Comparison of ENCODE assay signal across 8 cellular contexts in the genomic region with DNA sequence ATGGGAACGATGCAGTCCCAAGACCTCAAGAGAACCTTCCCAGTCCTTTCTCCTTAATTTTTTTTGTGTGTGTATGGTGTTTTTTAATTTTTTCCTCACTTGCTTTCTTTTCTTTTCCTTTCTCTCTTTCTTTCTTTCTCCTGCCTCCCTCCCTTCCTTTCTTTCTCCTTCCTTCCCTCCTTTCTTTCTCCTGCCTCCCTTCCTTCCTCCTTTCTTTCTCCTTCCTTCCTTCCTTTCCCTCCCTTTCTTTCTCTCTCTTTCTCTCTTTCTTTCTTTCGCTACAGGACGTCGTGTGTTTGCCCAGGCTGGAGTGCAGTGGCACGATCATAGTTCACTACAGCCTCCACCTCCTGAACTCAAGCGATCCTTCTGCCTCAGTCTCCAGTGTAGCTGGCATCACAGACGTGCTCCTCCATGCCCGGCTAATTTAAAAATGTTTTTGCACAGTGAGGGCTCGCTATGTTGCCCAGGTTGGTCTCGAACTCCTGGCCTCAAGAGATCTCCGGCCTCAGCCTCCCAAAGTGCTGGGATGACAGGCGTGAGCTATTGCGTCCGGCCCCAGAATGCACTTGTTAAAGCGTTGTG. TPM values are rescaled to one million over a fixed set of nuclear protein-coding genes. Genes with fewer than 3 reads are reported as not detected.
A peak's percentile ranks its signal among the peaks of the same experiment; 100 is the strongest.
DNase-seq lines count a peak whose midpoint lies in the region; ATAC-seq and TF ChIP-seq lines count a peak whose summit lies in the region.

No MANE protein-coding gene starts in this region.

- ATAC-seq in GM19455 (IDR thresholded peaks at IDR 0.05; ENCODE audit: unreplicated experiment) (no peak), left colon (no peak)

- intact Hi-C loops in Calu3 (cut with micrococcal nuclease; ENCODE audit: unreplicated experiment), result loop anchor here (1.0 kb wide), 1 partner anchor 322 kb away; no protein-coding TSS in a partner anchor
- intact Hi-C loops in left colon (cut with DNase I, micrococcal nuclease), result no loop called here

- peaks cover 5% of the 10 kb centered on the region for H3K36me3 Mint-ChIP-seq in Calu3 (ENCODE audit: insufficient read depth, unreplicated experiment)
- peaks cover 2% of the 10 kb centered on the region for H3K36me3 Mint-ChIP-seq in progenitor cell of endocrine pancreas (ENCODE audit: insufficient read depth)

- CTCF ChIA-PET in Calu3 (lab: Charles Lee), result interaction anchor here (0.6 to 0.8 kb wide), 3 partner anchors 70 to 322 kb away, joined by 3 to 6 read pairs (median 3); no protein-coding TSS in a partner anchor
- CTCF ChIA-PET in RWPE1 (lab: Yijun Ruan, JAX), result interaction anchor here (0.5 to 0.9 kb wide), 9 partner anchors 17 to 424 kb away, joined by 3 to 6 read pairs (median 4); no protein-coding TSS in a partner anchor

- no peak for TF ChIP-seq CTCF in Calu3 (IDR thresholded peaks at IDR 0.05; ENCODE audit: unreplicated experiment)
- TF ChIP-seq CTCF in RWPE1 (conservative IDR thresholded peaks at IDR 0.05; ENCODE audit: low read depth), result no peak
- no peak for TF ChIP-seq CTCF in epithelial cell of proximal tubule (conservative IDR thresholded peaks at IDR 0.05; ENCODE audit: low read depth, low read length)
- no peak for TF ChIP-seq CTCF in progenitor cell of endocrine pancreas (IDR thresholded peaks at IDR 0.05; ENCODE audit: unreplicated experiment)

- DNase-seq in Calu3 (no peak), RWPE1 (ENCODE audit: low spot score) (no peak), epithelial cell of proximal tubule (ENCODE audit: low read depth) (no peak), progenitor cell of endocrine pancreas (ENCODE audit: low spot score, unreplicated experiment) (no peak), NCI-H2171 treated with DMSO at 0.1 percent for 48 hours (lab: John Stamatoyannopoulos, UW) (no peak), occipital lobe (lab: John Stamatoyannopoulos, UW) (no peak), left colon (no peak)

- POLR2A ChIA-PET in RWPE1 (lab: Yijun Ruan, JAX; ENCODE audit: low non-redundant PET), result interaction anchor here (0.5 kb wide), 1 partner anchor 322 kb away, joined by 9 read pairs; no protein-coding TSS in a partner anchor

- H3K27me3 Mint-ChIP-seq in Calu3 (ENCODE audit: unreplicated experiment) (no peaks in the 10 kb centered on the region), progenitor cell of endocrine pancreas (peaks cover 21% of the 10 kb centered on the region)

- H3K4me3 Mint-ChIP-seq in Calu3 (ENCODE audit: low read depth, unreplicated experiment), result peak overlapping the region; percentile 59
- H3K4me3 Mint-ChIP-seq in progenitor cell of endocrine pancreas (ENCODE audit: low read depth), result peak overlapping the region; percentile 60

- H3K4me1 Mint-ChIP-seq in Calu3 (ENCODE audit: low read depth, unreplicated experiment) (no peaks in the 10 kb centered on the region), progenitor cell of endocrine pancreas (ENCODE audit: low read depth) (peaks cover 8% of the 10 kb centered on the region)

- H3K27ac Mint-ChIP-seq in Calu3 (ENCODE audit: unreplicated experiment), result no peak overlapping the region
- H3K27ac Mint-ChIP-seq in progenitor cell of endocrine pancreas, result peak overlapping the region; percentile 80

- BruUV-seq in Calu3 (replicated peaks; lab: Mats Ljungman, UMichigan), result no TSS peak

- peak overlapping the region; percentile 67 for H3K4me3 ChIP-seq in epithelial cell of proximal tubule (ENCODE audit: low read depth, low read length)

- H3K9me3 Mint-ChIP-seq in Calu3 (ENCODE audit: low read depth, unreplicated experiment), result no peaks in the 10 kb centered on the region
- no peaks in the 10 kb centered on the region for H3K9me3 Mint-ChIP-seq in progenitor cell of endocrine pancreas (ENCODE audit: low read depth)

- H3K27ac ChIP-seq in RWPE1, result peak overlapping the region; percentile 99

RNA-seq across cellular contexts. Expression of a gene that starts 0.7 kb away (rescaled TPM):
- total RNA-seq in Calu3 (2022) (81.6 and 93.8 TPM in 2 replicates), epithelial cell of proximal tubule (74.2 and 98.4 TPM in 2 replicates), progenitor cell of endocrine pancreas (50.3 and 56.3 TPM in 2 replicates), occipital lobe (29.3 TPM), left colon (10 to 100 TPM; 57.9 to 77.8 TPM)

RNA-seq across cellular contexts. Expression of a gene that starts 12.0 kb away (rescaled TPM):
- total RNA-seq in Calu3 (2022) (32.6 and 37.1 TPM in 2 replicates), epithelial cell of proximal tubule (11.5 and 17.9 TPM in 2 replicates), progenitor cell of endocrine pancreas (15.8 and 16.3 TPM in 2 replicates), occipital lobe (32.3 TPM), left colon (10 to 100 TPM; 10.4 to 14.7 TPM)
